In the genomic region with DNA sequence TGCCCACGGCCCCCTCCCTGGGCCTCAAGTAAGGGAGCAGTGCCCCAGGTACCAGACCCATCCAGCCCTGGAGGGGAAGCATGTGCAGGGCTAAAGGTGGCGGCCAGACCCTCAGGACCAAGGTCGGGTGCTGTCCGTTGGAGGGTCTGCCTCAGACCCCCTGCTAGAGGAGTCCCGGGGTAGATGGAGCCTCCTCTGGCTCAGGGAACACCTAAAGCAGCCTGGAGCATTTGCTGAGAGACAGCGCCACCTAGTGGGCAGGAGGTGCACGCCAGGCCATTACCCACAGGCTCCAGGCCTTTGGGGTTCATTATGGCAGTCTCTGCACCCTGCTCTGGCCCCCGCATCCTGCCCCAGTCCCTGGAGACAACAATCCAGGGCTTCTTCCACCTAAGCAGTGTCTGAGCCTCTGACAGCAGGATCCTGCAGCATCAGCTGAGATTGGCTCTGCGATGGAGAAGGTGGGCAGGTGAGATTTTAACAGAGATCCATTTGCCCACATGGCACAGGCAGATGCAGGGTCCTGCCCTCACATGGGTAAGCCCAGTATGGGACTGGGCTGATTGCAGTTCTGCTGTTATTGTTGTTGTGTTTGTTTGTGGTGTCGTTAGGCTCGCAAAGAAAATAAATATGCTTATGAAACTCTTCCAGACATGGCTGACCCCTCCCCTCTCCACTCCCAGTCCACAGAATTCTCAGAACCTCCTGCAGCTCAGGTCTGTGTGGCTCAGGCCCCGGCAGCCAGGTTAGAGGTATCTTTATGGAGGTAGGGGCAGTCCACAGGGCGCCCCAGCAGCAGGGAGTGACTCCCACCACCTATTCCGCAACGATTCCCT, we compare ENCODE assay signal across 8 cellular contexts. TPM values are rescaled to one million over a fixed set of nuclear protein-coding genes. Genes with fewer than 3 reads are reported as not detected.
DNase-seq lines count a peak whose midpoint lies in the region; FAIRE-seq and TF ChIP-seq lines count a peak whose summit lies in the region.

No MANE protein-coding gene starts in this region.

- no peaks in the 10 kb centered on the region for H3K79me2 ChIP-seq in KMS-11 (ENCODE audit: insufficient read depth, low read depth)

- in situ Hi-C loops in GM13976 (cut with MboI; ENCODE audit: low sequenced_read_pairs, unreplicated experiment) (loop anchor here (10.0 to 25.0 kb wide), 2 partner anchors 83 to 255 kb away; no protein-coding TSS in a partner anchor), transverse colon (cut with MboI; ENCODE audit: low pct_ligation_motif_present in 1 of 4, low pct_unique_long_range_greater_than_20kb in 1 of 4, low sequenced_read_pairs in 3 of 4) (loop anchor here in 3 of 4 donors (5.0 to 10.0 kb wide), 4 partner anchors 80 to 243 kb away; no protein-coding TSS in a partner anchor)

- TF ChIP-seq EP300 in ovary (IDR thresholded peaks at IDR 0.05), result no peak
- TF ChIP-seq EP300 in transverse colon (IDR thresholded peaks at IDR 0.05; ENCODE audit: low read depth), result no peak

- H3K9me3 ChIP-seq in ovary (no peaks in the 10 kb centered on the region), transverse colon (no peaks in the 10 kb centered on the region)

- H3K4me3 ChIP-seq in KMS-11 (IDR thresholded peaks at IDR 0.05; ENCODE audit: insufficient read depth, low read depth, low read length) (no peak overlapping the region), ovary (no peak overlapping the region), transverse colon (no peak overlapping the region)

- H3K36me3 ChIP-seq in KMS-11 (ENCODE audit: insufficient read depth) (no peaks in the 10 kb centered on the region), ovary (no peaks in the 10 kb centered on the region), transverse colon (no peaks in the 10 kb centered on the region)

- peaks cover 6% of the 10 kb centered on the region for H3K4me1 ChIP-seq in KMS-11 (ENCODE audit: low read depth, poor library complexity, severe bottlenecking)
- H3K4me1 ChIP-seq in ovary (ENCODE audit: insufficient read depth), result peaks cover 8% of the 10 kb centered on the region
- H3K4me1 ChIP-seq in transverse colon, result no peaks in the 10 kb centered on the region

- DNase-seq in 8988T (peak; percentile 50), GM13976 (ENCODE audit: low spot score) (peak; percentile 94), SHP77 (lab: John Stamatoyannopoulos, UW) (peak; percentile 18 to 46), frontal cortex (ENCODE audit: low spot score in 2 of 2) (peak; percentile 71 to 87), ovary (peak; percentile 74 to 89 (median 87)), transverse colon (peak; percentile 88)
- peak; percentile 96 for DNase-seq in activated effector memory CD4-positive, alpha-beta T cell treated with anti-CD3 and anti-CD28 coated beads, Interleukin-2, amount 50 U/mL, for 16 hours

- H3K27ac ChIP-seq in KMS-11 (no peak overlapping the region), ovary (no peak overlapping the region), transverse colon (no peak overlapping the region)

- H2AFZ ChIP-seq in KMS-11 (ENCODE audit: low read depth), result peak overlapping the region; percentile 21

- H3K9ac ChIP-seq in KMS-11, result no peak overlapping the region

- no peak for TF ChIP-seq POLR2A in ovary (IDR thresholded peaks at IDR 0.05)
- TF ChIP-seq POLR2A in transverse colon (IDR thresholded peaks at IDR 0.05), result no peak

- no peaks in the 10 kb centered on the region for H4K20me1 ChIP-seq in KMS-11 (ENCODE audit: insufficient read depth)

- H3K27me3 ChIP-seq in KMS-11 (ENCODE audit: insufficient read depth, low read depth) (no peaks in the 10 kb centered on the region), ovary (no peaks in the 10 kb centered on the region), transverse colon (no peaks in the 10 kb centered on the region)

- WGBS in ovary, 3 donors, result 42 to 47% (median 44%) methylated on average over 15 of the region's 15 CpGs
- 47 to 80% methylated on average over 1 to 15 of the region's 15 CpGs for WGBS in transverse colon (ENCODE audit: low coverage in 1 of 2), 2 donors

- no peak for FAIRE-seq in frontal cortex (lab: Jason Lieb, UNC)

- TF ChIP-seq CTCF in GM13976 (IDR thresholded peaks at IDR 0.05; ENCODE audit: borderline replicate concordance, control extremely low read depth, extremely low read depth, insufficient read depth, missing control alignments) (peak; percentile 93), KMS-11 (conservative IDR thresholded peaks at IDR 0.05; ENCODE audit: low read depth, low read length) (peak; percentile 98), ovary (IDR thresholded peaks at IDR 0.05) (peak; percentile 93 to 95 (median 93)), transverse colon (IDR thresholded peaks at IDR 0.05) (peak; percentile 96 to 98 (median 97))

- intact Hi-C loops in ovary (cut with DNase I) (loop anchor here (1.0 to 10.0 kb wide), 7 partner anchors 83 to 243 kb away; no protein-coding TSS in a partner anchor), transverse colon (cut with DNase I; ENCODE audit: low total_unique reads) (loop anchor here (5.0 to 10.0 kb wide), 2 partner anchors 80 to 143 kb away; no protein-coding TSS in a partner anchor)

- H3K4me2 ChIP-seq in KMS-11, result no peak overlapping the region

RNA-seq across cellular contexts. Expression of a gene that starts 42.4 kb away (rescaled TPM):
- total RNA-seq in frontal cortex, result 44.0 TPM
- 10 to 100 TPM; 16.6 to 28.5 (median 25.9) TPM for total RNA-seq in ovary
- polyA plus RNA-seq in ovary, result 10 to 100 TPM; 10.4 to 18.5 TPM
- 10 to 100 TPM in 3 of 4 donors, 1 to 10 TPM in 1; 7.9 to 24.4 (median 15.7) TPM for total RNA-seq in transverse colon

RNA-seq across cellular contexts. Expression of a gene that starts 43.9 kb away (rescaled TPM):
- 143 TPM for total RNA-seq in frontal cortex
- total RNA-seq in ovary, result 100 to 1,000 TPM in 5 of 7 donors, 10 to 100 TPM in 2; 70.5 to 145 (median 119) TPM
- 100 to 1,000 TPM in 1 of 2 donors, 10 to 100 TPM in 1; 84.3 to 110 TPM for polyA plus RNA-seq in ovary
- 100 to 1,000 TPM; 118 to 191 (median 143) TPM for total RNA-seq in transverse colon

Comparison
In these comparisons a context has a peak if more than half of its experiments do, and no peak if none do; other contexts are left out.
1. DNase-seq: peak in every context shown above with its lines; median percentile 96 in activated effector memory CD4-positive, alpha-beta T cell treated with anti-CD3 and anti-CD28 coated beads, Interleukin-2, amount 50 U/mL, for 16 hours; 94 in GM13976; 88 in transverse colon; 87 in ovary; 79 in frontal cortex; 50 in 8988T; 32 in SHP77.